ENCODE assay signal across 8 cellular contexts in genomic region chr3:66500575-66501482, GRCh38. TPM values are rescaled to one million over a fixed set of nuclear protein-coding genes. Genes with fewer than 3 reads are reported as not detected.
DNase-seq lines count a peak whose midpoint lies in the region; ATAC-seq and TF ChIP-seq lines count a peak whose summit lies in the region.

Gene LRIG1 (minus strand): TSS chr3:66501022. CDS start chr3:66500407, 615 bp downstream.

- POLR2A ChIA-PET in CD8-positive, alpha-beta T cell (lab: Charles Lee), result interaction anchor here (0.8 to 1.0 kb wide), 3 partner anchors 10 to 107 kb away, joined by 3 to 4 read pairs (median 3); no protein-coding TSS in a partner anchor

- H3K9ac ChIP-seq in mesenchymal stem cell (ENCODE audit: low read length), result peak within 1 kb of the TSS; percentile 83

- no peak within 1 kb of the TSS for H2AK5ac ChIP-seq in mesenchymal stem cell (ENCODE audit: low read length, severe bottlenecking)

- peak within 1 kb of the TSS; percentile 94 for H3K4me3 Mint-ChIP-seq in CD8-positive, alpha-beta T cell
- H3K4me3 Mint-ChIP-seq in effector memory CD8-positive, alpha-beta T cell, result peak within 1 kb of the TSS; percentile 87 to 92

- H2BK120ac ChIP-seq in mesenchymal stem cell (ENCODE audit: low read depth, low read length), result peak within 1 kb of the TSS; percentile 21

- H4K8ac ChIP-seq in mesenchymal stem cell (ENCODE audit: low read length), result peak within 1 kb of the TSS; percentile 67

- peak within 1 kb of the TSS in 1 of 2 experiments; percentile 94 for H3K23ac ChIP-seq in mesenchymal stem cell (ENCODE audit: low read length in 2 of 2)

- CTCF ChIA-PET in CD8-positive, alpha-beta T cell (lab: Charles Lee), result interaction anchor here (0.9 to 1.8 kb wide), 3 partner anchors 10 to 107 kb away, joined by 3 to 4 read pairs (median 3); no protein-coding TSS in a partner anchor

- DNase-seq in CD8-positive, alpha-beta T cell, result peak; percentile 95 to 98 (median 96)
- DNase-seq in HPDE6-E6E7 (ENCODE audit: extremely low spot score) (peak; percentile 75), NK-92 (lab: John Stamatoyannopoulos, UW; ENCODE audit: unreplicated experiment) (peak; percentile 61), mesenchymal stem cell (peak; percentile 97)
- DNase-seq in activated CD8-positive, alpha-beta memory T cell treated with anti-CD3 and anti-CD28 coated beads for 48 hours (ENCODE audit: low read depth in 2 of 3, low spot score in 2 of 3), result peak; percentile 87 to 97 (median 93)
- DNase-seq in effector memory CD8-positive, alpha-beta T cell, result peak; percentile 95 to 97 (median 96)
- peak; percentile 99 for DNase-seq in stimulated activated CD8-positive, alpha-beta memory T cell treated with anti-CD3 and anti-CD28 coated beads, Interleukin-12 subunit alpha, Interleukin-12 subunit beta, amount 100 ng/mL, for 24 hours (ENCODE audit: extremely low read depth)

- H3K27ac ChIP-seq in CD8-positive, alpha-beta T cell (ENCODE audit: low read depth, low read length), result peak within 1 kb of the TSS; percentile 29
- H3K27ac ChIP-seq in mesenchymal stem cell (ENCODE audit: low read length, poor library complexity, severe bottlenecking), result peak within 1 kb of the TSS; percentile 11

- H3K18ac ChIP-seq in mesenchymal stem cell (ENCODE audit: low read depth in 1 of 2, low read length in 2 of 2), result peak within 1 kb of the TSS; percentile 77 to 96

- H2BK15ac ChIP-seq in mesenchymal stem cell (ENCODE audit: low read depth, poor library complexity, severe bottlenecking), result peak within 1 kb of the TSS; percentile 60

- H3K4me1 Mint-ChIP-seq in CD8-positive, alpha-beta T cell (ENCODE audit: low read depth), result peaks cover 60% of the 10 kb centered on the region
- peaks cover 42 to 44% of the 10 kb centered on the region in 2 donors for H3K4me1 Mint-ChIP-seq in effector memory CD8-positive, alpha-beta T cell (ENCODE audit: low read depth in 2 of 2)

- H3K27me3 ChIP-seq in CD8-positive, alpha-beta T cell (ENCODE audit: insufficient read depth, low read length), result no peaks in the 10 kb centered on the region
- H3K27me3 ChIP-seq in mesenchymal stem cell (ENCODE audit: control insufficient read depth in 1 of 2, insufficient read depth in 1 of 2, low read length in 2 of 2), result peaks cover 0 to 11% of the 10 kb centered on the region in 2 experiments

- peak; percentile 94 for ATAC-seq in CD8-positive, alpha-beta T cell
- peak; percentile 96 for ATAC-seq in GM19467 (IDR thresholded peaks at IDR 0.05; ENCODE audit: unreplicated experiment)
- peak; percentile 90 for ATAC-seq in effector memory CD8-positive, alpha-beta T cell (replicated peaks)

- H3K27ac Mint-ChIP-seq in CD8-positive, alpha-beta T cell, result peak within 1 kb of the TSS; percentile 69
- peak within 1 kb of the TSS; percentile 60 to 75 for H3K27ac Mint-ChIP-seq in effector memory CD8-positive, alpha-beta T cell

- peaks cover 35% of the 10 kb centered on the region for H3K4me1 ChIP-seq in CD8-positive, alpha-beta T cell (ENCODE audit: insufficient read depth, low read length)
- peaks cover 12% of the 10 kb centered on the region for H3K4me1 ChIP-seq in mesenchymal stem cell (ENCODE audit: control insufficient read depth, insufficient read depth, low read depth, low read length)

- peak within 1 kb of the TSS; percentile 63 for H3K4me2 ChIP-seq in mesenchymal stem cell (ENCODE audit: low read length, poor library complexity, severe bottlenecking)

- peak within 1 kb of the TSS; percentile 60 for H2AFZ ChIP-seq in mesenchymal stem cell (ENCODE audit: low read depth, low read length)

- peak within 1 kb of the TSS; percentile 81 for H2BK5ac ChIP-seq in mesenchymal stem cell (ENCODE audit: low read depth, low read length, poor library complexity, severe bottlenecking)

- H3K9me3 Mint-ChIP-seq in CD8-positive, alpha-beta T cell, result no peaks in the 10 kb centered on the region
- H3K9me3 Mint-ChIP-seq in effector memory CD8-positive, alpha-beta T cell, result no peaks in the 10 kb centered on the region

- peak within 1 kb of the TSS; percentile 9 to 88 for H3K4ac ChIP-seq in mesenchymal stem cell (ENCODE audit: low read depth in 1 of 2, low read length in 2 of 2)

- peaks cover 3% of the 10 kb centered on the region for H3K36me3 Mint-ChIP-seq in CD8-positive, alpha-beta T cell
- H3K36me3 Mint-ChIP-seq in effector memory CD8-positive, alpha-beta T cell (ENCODE audit: insufficient read depth), result peaks cover 19% of the 10 kb centered on the region

- no peaks in the 10 kb centered on the region for H3K36me3 ChIP-seq in CD8-positive, alpha-beta T cell (ENCODE audit: insufficient read depth, low read length)
- no peaks in the 10 kb centered on the region for H3K36me3 ChIP-seq in mesenchymal stem cell (ENCODE audit: control insufficient read depth in 1 of 2, insufficient read depth in 2 of 2, low read depth in 1 of 2, low read length in 2 of 2)

- H3K9me3 ChIP-seq in CD8-positive, alpha-beta T cell (ENCODE audit: low read length), result no peaks in the 10 kb centered on the region
- H3K9me3 ChIP-seq in mesenchymal stem cell (ENCODE audit: control insufficient read depth, low read length), result no peaks in the 10 kb centered on the region

- intact Hi-C loops in CD8-positive, alpha-beta T cell (cut with DNase I, micrococcal nuclease), result loop anchor here (1.0 to 5.0 kb wide), 9 partner anchors 20 to 1154 kb away; partner anchors contain the start of genes KBTBD8 (in 1 of the 2), SLC25A26 (in 1 of the 2) and SUCLG2 (in 1 of the 2)

- peaks cover 8% of the 10 kb centered on the region for H3K27me3 Mint-ChIP-seq in CD8-positive, alpha-beta T cell (ENCODE audit: low read depth)
- no peaks in the 10 kb centered on the region for H3K27me3 Mint-ChIP-seq in effector memory CD8-positive, alpha-beta T cell

- TF ChIP-seq CTCF in CD8-positive, alpha-beta T cell (IDR thresholded peaks at IDR 0.05), result peak; percentile 54

- peak within 1 kb of the TSS in 1 of 2 experiments; percentile 95 for H3K14ac ChIP-seq in mesenchymal stem cell (ENCODE audit: low read length in 2 of 2)

- peak within 1 kb of the TSS; percentile 67 for H4K91ac ChIP-seq in mesenchymal stem cell (ENCODE audit: low read length)

- peaks cover 2% of the 10 kb centered on the region for H3K79me1 ChIP-seq in mesenchymal stem cell (replicated peaks; ENCODE audit: low read length, poor library complexity, severe bottlenecking)

- WGBS in mesenchymal stem cell, result under 1% methylated on average over 75 of the region's 109 CpGs

- peak within 1 kb of the TSS in 1 of 2 experiments; percentile 90 for H2BK12ac ChIP-seq in mesenchymal stem cell (ENCODE audit: low read length in 2 of 2)

- H3K4me3 ChIP-seq in CD8-positive, alpha-beta T cell (ENCODE audit: low read depth, low read length), result peak within 1 kb of the TSS; percentile 54
- peak within 1 kb of the TSS; percentile 93 to 97 for H3K4me3 ChIP-seq in mesenchymal stem cell (ENCODE audit: insufficient read depth in 1 of 2, low read depth in 1 of 2, low read length in 2 of 2)

RNA-seq across cellular contexts. Expression of gene LRIG1, which starts in this region (rescaled TPM):
- total RNA-seq in CD8-positive, alpha-beta T cell, result 10 to 100 TPM; 38.2 to 39.4 TPM
- 11.6 TPM for polyA plus RNA-seq in mesenchymal stem cell (2013, experiment 1 of 2)
- 12.2 TPM for polyA plus RNA-seq in mesenchymal stem cell (2013, experiment 2 of 2)

Comparison
In these comparisons a context has a peak if more than half of its experiments do, and no peak if none do; other contexts are left out.
1. Peak in every context shown above with its lines: DNase-seq, ATAC-seq, H3K4me3 ChIP-seq and H3K27ac ChIP-seq.